In genomic region chr20:675453-676314, GRCh38 we compare ENCODE assay signal across 8 cellular contexts. TPM values are rescaled to one million over a fixed set of nuclear protein-coding genes. Genes with fewer than 3 reads are reported as not detected.
DNase-seq lines count a peak whose midpoint lies in the region; ATAC-seq and TF ChIP-seq lines count a peak whose summit lies in the region.

TSS of gene SCRT2 (minus strand) at chr20:675802. CDS start at chr20:675601, 201 bp downstream.

- H3K36me3 Mint-ChIP-seq in Caco-2 (ENCODE audit: insufficient read depth, unreplicated experiment) = no peaks in the 10 kb centered on the region
- peaks cover 5% of the 10 kb centered on the region for H3K36me3 Mint-ChIP-seq in dendritic cell treated with granulocyte-macrophage colony-stimulating factor and Interleukin-4, amounts not matched to agents 40 ng/mL and 50 ng/mL, for 4 days (ENCODE audit: low read depth)

- no peaks in the 10 kb centered on the region for H3K9me3 Mint-ChIP-seq in Caco-2 (ENCODE audit: unreplicated experiment)
- H3K9me3 Mint-ChIP-seq in dendritic cell treated with granulocyte-macrophage colony-stimulating factor and Interleukin-4, amounts not matched to agents 40 ng/mL and 50 ng/mL, for 4 days = no peaks in the 10 kb centered on the region

- no TSS peak for BruUV-seq in Caco-2 (replicated peaks; lab: Mats Ljungman, UMichigan)

- no peak for TF ChIP-seq POLR2A in right lobe of liver (IDR thresholded peaks at IDR 0.05)

- H3F3A ChIP-seq in MM.1S (ENCODE audit: insufficient read depth, low read length) = no peaks in the 10 kb centered on the region

- H4K20me1 ChIP-seq in MM.1S (ENCODE audit: insufficient read depth, low read length) = no peaks in the 10 kb centered on the region

- no peak within 1 kb of the TSS for H3K4me3 ChIP-seq in Caco-2 (ENCODE audit: low read depth, low read length)
- H3K4me3 ChIP-seq in MM.1S (ENCODE audit: low read length) = peak within 1 kb of the TSS; percentile 34
- no peak within 1 kb of the TSS for H3K4me3 ChIP-seq in right lobe of liver

- peak within 1 kb of the TSS; percentile 82 for H3K4me2 ChIP-seq in MM.1S (ENCODE audit: low read depth, low read length)

- H3K4me1 ChIP-seq in Caco-2 = peaks cover 10% of the 10 kb centered on the region
- peaks cover 9% of the 10 kb centered on the region; the same call in 1 of the 2 replicates for H3K4me1 ChIP-seq in MM.1S (ENCODE audit: low read length)
- H3K4me1 ChIP-seq in right lobe of liver = peaks cover 0 to 13% (median 0%) of the 10 kb centered on the region in 4 donors

- WGBS in right lobe of liver (ENCODE audit: insufficient coverage, low coverage, low lambda C conversion rate, missing lambda C conversion rate) = 2% methylated on average over 44 of the region's 69 CpGs

- no peaks in the 10 kb centered on the region for H3K79me2 ChIP-seq in MM.1S (ENCODE audit: low read length)

- no peak within 1 kb of the TSS for H3K27ac ChIP-seq in MM.1S (ENCODE audit: low read length)
- no peak within 1 kb of the TSS for H3K27ac ChIP-seq in right lobe of liver

- H2AFZ ChIP-seq in MM.1S (ENCODE audit: low read length) = no peak within 1 kb of the TSS

- TF ChIP-seq CTCF in Caco-2 (IDR thresholded peaks at IDR 0.05; ENCODE audit: insufficient read depth in 1 of 2, low read depth in 1 of 2, low read length in 1 of 2, severe bottlenecking in 1 of 2, unreplicated experiment in 1 of 2) (no peak), MM.1S (IDR thresholded peaks at IDR 0.05; ENCODE audit: low read length) (no peak), right lobe of liver (IDR thresholded peaks at IDR 0.05) (no peak)

- intact Hi-C loops in Caco-2 (cut with micrococcal nuclease; ENCODE audit: unreplicated experiment) (no loop called here), right lobe of liver (cut with DNase I) (no loop called here)
- intact Hi-C loops in dendritic cell treated with granulocyte-macrophage colony-stimulating factor and Interleukin-4, amounts not matched to agents 40 ng/mL and 50 ng/mL, for 4 days (cut with micrococcal nuclease) = loop anchor here (5.0 kb wide), 1 partner anchor 52 kb away; no protein-coding TSS in a partner anchor

- peak within 1 kb of the TSS; percentile 19 for H3K4me3 Mint-ChIP-seq in Caco-2 (ENCODE audit: unreplicated experiment)
- H3K4me3 Mint-ChIP-seq in dendritic cell treated with granulocyte-macrophage colony-stimulating factor and Interleukin-4, amounts not matched to agents 40 ng/mL and 50 ng/mL, for 4 days = peak within 1 kb of the TSS; percentile 67

- peak; percentile 94 to 98 (median 96) for ATAC-seq in right lobe of liver
- ATAC-seq in GM19328 (IDR thresholded peaks at IDR 0.05; ENCODE audit: unreplicated experiment) = no peak

- POLR2A ChIA-PET in Caco-2 (lab: Charles Lee) = no interaction called here

- H3K9me3 ChIP-seq in Caco-2 (no peaks in the 10 kb centered on the region), MM.1S (replicated peaks; ENCODE audit: insufficient read depth, low read length) (no peaks in the 10 kb centered on the region), right lobe of liver (no peaks in the 10 kb centered on the region)

- peaks cover 3% of the 10 kb centered on the region; the same call in 1 of the 2 replicates for H3K27me3 ChIP-seq in Caco-2 (replicated peaks; ENCODE audit: control insufficient read depth, insufficient read depth, low read length)
- peaks cover 60% of the 10 kb centered on the region for H3K27me3 ChIP-seq in MM.1S (replicated peaks; ENCODE audit: insufficient read depth, low read length)
- H3K27me3 ChIP-seq in right lobe of liver = peaks cover 0 to 12% of the 10 kb centered on the region in 2 donors

- H3K4me1 Mint-ChIP-seq in Caco-2 (ENCODE audit: low read depth, unreplicated experiment) = peaks cover 7% of the 10 kb centered on the region
- peaks cover 79% of the 10 kb centered on the region for H3K4me1 Mint-ChIP-seq in dendritic cell treated with granulocyte-macrophage colony-stimulating factor and Interleukin-4, amounts not matched to agents 40 ng/mL and 50 ng/mL, for 4 days (ENCODE audit: low read depth)

- peaks cover 30% of the 10 kb centered on the region for H3K27me3 Mint-ChIP-seq in Caco-2 (ENCODE audit: insufficient read depth, unreplicated experiment)
- peaks cover 57% of the 10 kb centered on the region for H3K27me3 Mint-ChIP-seq in dendritic cell treated with granulocyte-macrophage colony-stimulating factor and Interleukin-4, amounts not matched to agents 40 ng/mL and 50 ng/mL, for 4 days

- H3K9ac ChIP-seq in MM.1S (ENCODE audit: low read length) = no peak within 1 kb of the TSS

- H3K9me2 ChIP-seq in MM.1S (replicated peaks; ENCODE audit: insufficient read depth, low read length) = no peaks in the 10 kb centered on the region

- DNase-seq in Caco-2 = peak; percentile 77 to 93
- peak; percentile 73 for DNase-seq in MM.1S
- peak; percentile 24 to 34 for DNase-seq in activated CD4-positive, alpha-beta T cell treated with anti-CD3 and anti-CD28 coated beads, Interleukin-2, amount 50 U/mL, for 24 hours (ENCODE audit: low read depth in 1 of 2, low spot score in 1 of 2)
- DNase-seq in right lobe of liver = peak; percentile 83 to 87 (median 85)
- DNase-seq in stimulated activated CD4-positive, alpha-beta T cell treated with anti-CD3 and anti-CD28 coated beads, TNF-alpha, amount 100 ng/mL, for 24 hours (ENCODE audit: low read depth in 3 of 3) = peak; percentile 22 to 60 (median 29)
- DNase-seq in KG1 (lab: John Stamatoyannopoulos, UW) = no peak

- no peaks in the 10 kb centered on the region for H3K36me3 ChIP-seq in Caco-2 (ENCODE audit: control insufficient read depth, insufficient read depth, low read length)
- H3K36me3 ChIP-seq in MM.1S (replicated peaks; ENCODE audit: insufficient read depth, low read length) = no peaks in the 10 kb centered on the region
- no peaks in the 10 kb centered on the region for H3K36me3 ChIP-seq in right lobe of liver

- CTCF ChIA-PET in Caco-2 (lab: Charles Lee) = interaction anchor here (0.6 to 0.8 kb wide), 3 partner anchors 9 to 113 kb away, joined by 3 to 5 read pairs (median 3); no protein-coding TSS in a partner anchor

- H3K27ac Mint-ChIP-seq in Caco-2 (ENCODE audit: unreplicated experiment) = no peak within 1 kb of the TSS
- peak within 1 kb of the TSS; percentile 17 for H3K27ac Mint-ChIP-seq in dendritic cell treated with granulocyte-macrophage colony-stimulating factor and Interleukin-4, amounts not matched to agents 40 ng/mL and 50 ng/mL, for 4 days

RNA-seq across cellular contexts. Expression of gene SCRT2, which starts in this region (rescaled TPM):
- not detected in 2 replicates for total RNA-seq in Caco-2 (2022)
- not detected for total RNA-seq in right lobe of liver

Comparison
In these comparisons a context has a peak if more than half of its experiments do, and no peak if none do; other contexts are left out.
1. Peak in DNase-seq in Caco-2; RNA of the gene not detected or under 1 TPM.
2. Peak in DNase-seq and ATAC-seq in right lobe of liver; RNA of the gene not detected or under 1 TPM.